In the genomic region with DNA sequence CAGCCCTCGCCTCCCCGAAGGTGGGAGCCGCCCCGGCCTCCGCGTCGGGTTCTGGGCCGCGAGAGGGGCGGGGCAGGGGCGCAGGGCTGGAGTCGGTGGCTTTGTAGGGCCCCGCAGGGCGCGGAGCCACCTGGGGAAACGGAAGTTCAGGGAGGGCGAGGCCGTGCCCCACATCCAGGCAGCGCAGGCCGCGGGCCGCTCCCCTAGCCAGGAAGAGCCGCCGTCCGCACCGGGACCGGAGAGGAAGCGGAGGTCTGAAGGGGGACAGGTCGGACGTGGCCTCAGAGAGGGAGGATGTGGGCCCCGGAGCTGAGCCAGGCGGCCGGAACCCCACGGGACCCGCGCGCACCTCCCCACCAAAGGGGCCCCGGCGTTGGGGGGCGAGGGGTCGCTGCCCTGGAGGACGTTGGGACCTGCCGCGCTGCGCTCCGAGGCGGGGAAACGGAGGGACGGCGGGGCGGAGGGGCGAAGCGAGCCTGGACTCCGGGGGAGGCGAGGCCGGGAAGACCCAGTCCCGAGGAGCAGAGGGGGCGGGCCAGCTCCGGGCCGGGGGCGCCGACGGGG, we compare ENCODE assay signal across 1 cellular context.
TF ChIP-seq lines count a peak whose summit lies in the region.

No MANE protein-coding gene starts in this region.

TF ChIP-seq in HepG2, 621 proteins besides CTCF, POLR2A, EP300 and RAD21 (continued from another document and continues in another):
- TF ChIP-seq, protein P1, sequence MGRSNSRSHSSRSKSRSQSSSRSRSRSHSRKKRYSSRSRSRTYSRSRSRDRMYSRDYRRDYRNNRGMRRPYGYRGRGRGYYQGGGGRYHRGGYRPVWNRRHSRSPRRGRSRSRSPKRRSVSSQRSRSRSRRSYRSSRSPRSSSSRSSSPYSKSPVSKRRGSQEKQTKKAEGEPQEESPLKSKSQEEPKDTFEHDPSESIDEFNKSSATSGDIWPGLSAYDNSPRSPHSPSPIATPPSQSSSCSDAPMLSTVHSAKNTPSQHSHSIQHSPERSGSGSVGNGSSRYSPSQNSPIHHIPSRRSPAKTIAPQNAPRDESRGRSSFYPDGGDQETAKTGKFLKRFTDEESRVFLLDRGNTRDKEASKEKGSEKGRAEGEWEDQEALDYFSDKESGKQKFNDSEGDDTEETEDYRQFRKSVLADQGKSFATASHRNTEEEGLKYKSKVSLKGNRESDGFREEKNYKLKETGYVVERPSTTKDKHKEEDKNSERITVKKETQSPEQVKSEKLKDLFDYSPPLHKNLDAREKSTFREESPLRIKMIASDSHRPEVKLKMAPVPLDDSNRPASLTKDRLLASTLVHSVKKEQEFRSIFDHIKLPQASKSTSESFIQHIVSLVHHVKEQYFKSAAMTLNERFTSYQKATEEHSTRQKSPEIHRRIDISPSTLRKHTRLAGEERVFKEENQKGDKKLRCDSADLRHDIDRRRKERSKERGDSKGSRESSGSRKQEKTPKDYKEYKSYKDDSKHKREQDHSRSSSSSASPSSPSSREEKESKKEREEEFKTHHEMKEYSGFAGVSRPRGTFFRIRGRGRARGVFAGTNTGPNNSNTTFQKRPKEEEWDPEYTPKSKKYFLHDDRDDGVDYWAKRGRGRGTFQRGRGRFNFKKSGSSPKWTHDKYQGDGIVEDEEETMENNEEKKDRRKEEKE (IDR thresholded peaks at IDR 0.05), result no peak
- TF ChIP-seq MLLT10 (CRISPR knock-in tag; IDR thresholded peaks at IDR 0.05) (no peak), PCBP1 (IDR thresholded peaks at IDR 0.05; ENCODE audit: borderline replicate concordance, low read depth, low read length) (0 out of 2 replicates have a peak, but pooled peaks have one; percentile 2), ZFP62 (CRISPR knock-in tag; IDR thresholded peaks at IDR 0.05) (no peak), NONO (IDR thresholded peaks at IDR 0.05) (no peak), NONO (CRISPR knock-in tag; conservative IDR thresholded peaks at IDR 0.05) (peak; percentile 78), ZSCAN22 (CRISPR knock-in tag; IDR thresholded peaks at IDR 0.05) (0 out of 2 replicates have a peak, but pooled peaks have one; percentile 13), HNRNPK (IDR thresholded peaks at IDR 0.05; ENCODE audit: low read depth, low read length, poor library complexity, severe bottlenecking) (peak; percentile 88), ZNF205 (CRISPR knock-in tag; IDR thresholded peaks at IDR 0.05) (peak; percentile 61; the same call in 1 of the 2 replicates), RFX5 (IDR thresholded peaks at IDR 0.05; ENCODE audit: low read depth, low read length) (no peak), ZNF572 (CRISPR knock-in tag; IDR thresholded peaks at IDR 0.05) (peak; percentile 72), ZFYVE20 (CRISPR knock-in tag; IDR thresholded peaks at IDR 0.05; ENCODE audit: borderline replicate concordance, low read depth) (no peak), JUN (CRISPR knock-in tag; IDR thresholded peaks at IDR 0.05) (no peak), ZNF510 (CRISPR knock-in tag; IDR thresholded peaks at IDR 0.05; ENCODE audit: low read depth) (no peak; the same call in 1 of the 2 replicates), ZNF224 (CRISPR knock-in tag; IDR thresholded peaks at IDR 0.05) (0 out of 2 replicates have a peak, but pooled peaks have one; percentile 64), CBX5 (CRISPR knock-in tag; IDR thresholded peaks at IDR 0.05; ENCODE audit: borderline replicate concordance) (peak; percentile 42), ZNF550 (CRISPR knock-in tag; IDR thresholded peaks at IDR 0.05; ENCODE audit: borderline replicate concordance) (no peak), NR2C2 (CRISPR knock-in tag; IDR thresholded peaks at IDR 0.05; ENCODE audit: borderline replicate concordance) (peak; percentile 8; the same call in 1 of the 2 replicates), ZMAT3 (CRISPR knock-in tag; conservative IDR thresholded peaks at IDR 0.05) (peak; percentile 77; the same call in 1 of the 2 replicates), TBX2 (CRISPR knock-in tag; IDR thresholded peaks at IDR 0.05; ENCODE audit: borderline replicate concordance) (peak; percentile 59), SALL2 (CRISPR knock-in tag; IDR thresholded peaks at IDR 0.05) (no peak), AKAP8 (CRISPR knock-in tag; IDR thresholded peaks at IDR 0.05) (peak; percentile 69; the same call in 1 of the 2 replicates), FOXK1 (CRISPR knock-in tag; IDR thresholded peaks at IDR 0.05; ENCODE audit: borderline replicate concordance, low read depth) (0 out of 2 replicates have a peak, but pooled peaks have one; percentile 34), NBN (conservative IDR thresholded peaks at IDR 0.05) (no peak), ZZZ3 (CRISPR knock-in tag; IDR thresholded peaks at IDR 0.05; ENCODE audit: borderline replicate concordance) (0 out of 2 replicates have a peak, but pooled peaks have one; percentile 6), ZNF670 (CRISPR knock-in tag; IDR thresholded peaks at IDR 0.05; ENCODE audit: borderline replicate concordance) (no peak), MEF2D (CRISPR knock-in tag; IDR thresholded peaks at IDR 0.05) (no peak), ZNF17 (CRISPR knock-in tag; IDR thresholded peaks at IDR 0.05) (no peak), EZH2 (conservative IDR thresholded peaks at IDR 0.05; ENCODE audit: low read depth, low read length) (no peak), JUND (CRISPR knock-in tag; IDR thresholded peaks at IDR 0.05) (no peak), ZC3H4 (CRISPR knock-in tag; IDR thresholded peaks at IDR 0.05; ENCODE audit: borderline replicate concordance) (no peak; the same call in 1 of the 2 replicates), SPEN (CRISPR knock-in tag; IDR thresholded peaks at IDR 0.05; ENCODE audit: low read depth) (no peak; the same call in 1 of the 2 replicates), ZNF329 (CRISPR knock-in tag; IDR thresholded peaks at IDR 0.05; ENCODE audit: low read depth) (no peak), ZSCAN21 (CRISPR knock-in tag; IDR thresholded peaks at IDR 0.05; ENCODE audit: borderline replicate concordance) (no peak; the same call in 1 of the 2 replicates), ZNF589 (CRISPR knock-in tag; conservative IDR thresholded peaks at IDR 0.05) (peak; percentile 85), ZNF546 (CRISPR knock-in tag; conservative IDR thresholded peaks at IDR 0.05) (peak; percentile 32; the same call in 1 of the 2 replicates), RFX1 (IDR thresholded peaks at IDR 0.05) (no peak), ZNF672 (CRISPR knock-in tag; IDR thresholded peaks at IDR 0.05) (0 out of 2 replicates have a peak, but pooled peaks have one; percentile 64), ZNF746 (CRISPR knock-in tag; IDR thresholded peaks at IDR 0.05) (peak; percentile 70), ZEB1 (IDR thresholded peaks at IDR 0.05; ENCODE audit: insufficient replicate concordance, low read depth) (no peak)
- TF ChIP-seq, protein P2, sequence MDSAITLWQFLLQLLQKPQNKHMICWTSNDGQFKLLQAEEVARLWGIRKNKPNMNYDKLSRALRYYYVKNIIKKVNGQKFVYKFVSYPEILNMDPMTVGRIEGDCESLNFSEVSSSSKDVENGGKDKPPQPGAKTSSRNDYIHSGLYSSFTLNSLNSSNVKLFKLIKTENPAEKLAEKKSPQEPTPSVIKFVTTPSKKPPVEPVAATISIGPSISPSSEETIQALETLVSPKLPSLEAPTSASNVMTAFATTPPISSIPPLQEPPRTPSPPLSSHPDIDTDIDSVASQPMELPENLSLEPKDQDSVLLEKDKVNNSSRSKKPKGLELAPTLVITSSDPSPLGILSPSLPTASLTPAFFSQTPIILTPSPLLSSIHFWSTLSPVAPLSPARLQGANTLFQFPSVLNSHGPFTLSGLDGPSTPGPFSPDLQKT (CRISPR knock-in tag; IDR thresholded peaks at IDR 0.05; ENCODE audit: borderline replicate concordance), result peak; percentile 53; the same call in 1 of the 2 replicates
- TF ChIP-seq, protein P3, sequence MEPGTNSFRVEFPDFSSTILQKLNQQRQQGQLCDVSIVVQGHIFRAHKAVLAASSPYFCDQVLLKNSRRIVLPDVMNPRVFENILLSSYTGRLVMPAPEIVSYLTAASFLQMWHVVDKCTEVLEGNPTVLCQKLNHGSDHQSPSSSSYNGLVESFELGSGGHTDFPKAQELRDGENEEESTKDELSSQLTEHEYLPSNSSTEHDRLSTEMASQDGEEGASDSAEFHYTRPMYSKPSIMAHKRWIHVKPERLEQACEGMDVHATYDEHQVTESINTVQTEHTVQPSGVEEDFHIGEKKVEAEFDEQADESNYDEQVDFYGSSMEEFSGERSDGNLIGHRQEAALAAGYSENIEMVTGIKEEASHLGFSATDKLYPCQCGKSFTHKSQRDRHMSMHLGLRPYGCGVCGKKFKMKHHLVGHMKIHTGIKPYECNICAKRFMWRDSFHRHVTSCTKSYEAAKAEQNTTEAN (CRISPR knock-in tag; conservative IDR thresholded peaks at IDR 0.05), result no peak
- TF ChIP-seq, protein P4, sequence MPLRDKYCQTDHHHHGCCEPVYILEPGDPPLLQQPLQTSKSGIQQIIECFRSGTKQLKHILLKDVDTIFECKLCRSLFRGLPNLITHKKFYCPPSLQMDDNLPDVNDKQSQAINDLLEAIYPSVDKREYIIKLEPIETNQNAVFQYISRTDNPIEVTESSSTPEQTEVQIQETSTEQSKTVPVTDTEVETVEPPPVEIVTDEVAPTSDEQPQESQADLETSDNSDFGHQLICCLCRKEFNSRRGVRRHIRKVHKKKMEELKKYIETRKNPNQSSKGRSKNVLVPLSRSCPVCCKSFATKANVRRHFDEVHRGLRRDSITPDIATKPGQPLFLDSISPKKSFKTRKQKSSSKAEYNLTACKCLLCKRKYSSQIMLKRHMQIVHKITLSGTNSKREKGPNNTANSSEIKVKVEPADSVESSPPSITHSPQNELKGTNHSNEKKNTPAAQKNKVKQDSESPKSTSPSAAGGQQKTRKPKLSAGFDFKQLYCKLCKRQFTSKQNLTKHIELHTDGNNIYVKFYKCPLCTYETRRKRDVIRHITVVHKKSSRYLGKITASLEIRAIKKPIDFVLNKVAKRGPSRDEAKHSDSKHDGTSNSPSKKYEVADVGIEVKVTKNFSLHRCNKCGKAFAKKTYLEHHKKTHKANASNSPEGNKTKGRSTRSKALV (CRISPR knock-in tag; IDR thresholded peaks at IDR 0.05), result peak; percentile 50; the same call in 1 of the 2 replicates
- TF ChIP-seq, protein P5, sequence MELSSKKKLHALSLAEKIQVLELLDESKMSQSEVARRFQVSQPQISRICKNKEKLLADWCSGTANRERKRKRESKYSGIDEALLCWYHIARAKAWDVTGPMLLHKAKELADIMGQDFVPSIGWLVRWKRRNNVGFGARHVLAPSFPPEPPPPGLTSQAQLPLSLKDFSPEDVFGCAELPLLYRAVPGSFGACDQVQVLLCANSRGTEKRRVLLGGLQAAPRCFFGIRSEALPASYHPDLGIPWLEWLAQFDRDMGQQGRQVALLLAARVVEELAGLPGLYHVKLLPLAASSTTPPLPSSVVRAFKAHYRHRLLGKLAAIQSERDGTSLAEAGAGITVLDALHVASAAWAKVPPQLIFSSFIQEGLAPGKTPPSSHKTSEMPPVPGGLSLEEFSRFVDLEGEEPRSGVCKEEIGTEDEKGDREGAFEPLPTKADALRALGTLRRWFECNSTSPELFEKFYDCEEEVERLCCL (CRISPR knock-in tag; IDR thresholded peaks at IDR 0.05; ENCODE audit: borderline replicate concordance), result no peak
- TF ChIP-seq, protein P6, sequence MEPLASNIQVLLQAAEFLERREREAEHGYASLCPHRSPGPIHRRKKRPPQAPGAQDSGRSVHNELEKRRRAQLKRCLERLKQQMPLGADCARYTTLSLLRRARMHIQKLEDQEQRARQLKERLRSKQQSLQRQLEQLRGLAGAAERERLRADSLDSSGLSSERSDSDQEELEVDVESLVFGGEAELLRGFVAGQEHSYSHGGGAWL (CRISPR knock-in tag; IDR thresholded peaks at IDR 0.05), result peak; percentile 69; the same call in 1 of the 2 replicates
- TF ChIP-seq, protein P7, sequence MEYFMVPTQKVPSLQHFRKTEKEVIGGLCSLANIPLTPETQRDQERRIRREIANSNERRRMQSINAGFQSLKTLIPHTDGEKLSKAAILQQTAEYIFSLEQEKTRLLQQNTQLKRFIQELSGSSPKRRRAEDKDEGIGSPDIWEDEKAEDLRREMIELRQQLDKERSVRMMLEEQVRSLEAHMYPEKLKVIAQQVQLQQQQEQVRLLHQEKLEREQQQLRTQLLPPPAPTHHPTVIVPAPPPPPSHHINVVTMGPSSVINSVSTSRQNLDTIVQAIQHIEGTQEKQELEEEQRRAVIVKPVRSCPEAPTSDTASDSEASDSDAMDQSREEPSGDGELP (IDR thresholded peaks at IDR 0.05; ENCODE audit: borderline replicate concordance, low read depth), result no peak
- TF ChIP-seq, protein P8, sequence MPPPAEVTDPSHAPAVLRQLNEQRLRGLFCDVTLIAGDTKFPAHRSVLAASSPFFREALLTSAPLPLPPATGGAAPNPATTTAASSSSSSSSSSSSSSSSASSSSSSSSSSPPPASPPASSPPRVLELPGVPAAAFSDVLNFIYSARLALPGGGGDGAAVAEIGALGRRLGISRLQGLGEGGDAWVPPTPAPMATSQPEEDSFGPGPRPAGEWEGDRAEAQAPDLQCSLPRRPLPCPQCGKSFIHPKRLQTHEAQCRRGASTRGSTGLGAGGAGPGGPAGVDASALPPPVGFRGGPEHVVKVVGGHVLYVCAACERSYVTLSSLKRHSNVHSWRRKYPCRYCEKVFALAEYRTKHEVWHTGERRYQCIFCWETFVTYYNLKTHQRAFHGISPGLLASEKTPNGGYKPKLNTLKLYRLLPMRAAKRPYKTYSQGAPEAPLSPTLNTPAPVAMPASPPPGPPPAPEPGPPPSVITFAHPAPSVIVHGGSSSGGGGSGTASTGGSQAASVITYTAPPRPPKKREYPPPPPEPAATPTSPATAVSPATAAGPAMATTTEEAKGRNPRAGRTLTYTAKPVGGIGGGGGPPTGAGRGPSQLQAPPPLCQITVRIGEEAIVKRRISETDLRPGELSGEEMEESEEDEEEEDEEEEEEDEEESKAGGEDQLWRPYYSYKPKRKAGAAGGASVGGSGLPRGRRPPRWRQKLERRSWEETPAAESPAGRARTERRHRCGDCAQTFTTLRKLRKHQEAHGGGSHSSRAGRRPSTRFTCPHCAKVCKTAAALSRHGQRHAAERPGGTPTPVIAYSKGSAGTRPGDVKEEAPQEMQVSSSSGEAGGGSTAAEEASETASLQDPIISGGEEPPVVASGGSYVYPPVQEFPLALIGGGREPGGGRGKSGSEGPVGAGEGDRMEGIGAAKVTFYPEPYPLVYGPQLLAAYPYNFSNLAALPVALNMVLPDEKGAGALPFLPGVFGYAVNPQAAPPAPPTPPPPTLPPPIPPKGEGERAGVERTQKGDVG (CRISPR knock-in tag; IDR thresholded peaks at IDR 0.05; ENCODE audit: borderline replicate concordance), result no peak
- TF ChIP-seq, protein P9, sequence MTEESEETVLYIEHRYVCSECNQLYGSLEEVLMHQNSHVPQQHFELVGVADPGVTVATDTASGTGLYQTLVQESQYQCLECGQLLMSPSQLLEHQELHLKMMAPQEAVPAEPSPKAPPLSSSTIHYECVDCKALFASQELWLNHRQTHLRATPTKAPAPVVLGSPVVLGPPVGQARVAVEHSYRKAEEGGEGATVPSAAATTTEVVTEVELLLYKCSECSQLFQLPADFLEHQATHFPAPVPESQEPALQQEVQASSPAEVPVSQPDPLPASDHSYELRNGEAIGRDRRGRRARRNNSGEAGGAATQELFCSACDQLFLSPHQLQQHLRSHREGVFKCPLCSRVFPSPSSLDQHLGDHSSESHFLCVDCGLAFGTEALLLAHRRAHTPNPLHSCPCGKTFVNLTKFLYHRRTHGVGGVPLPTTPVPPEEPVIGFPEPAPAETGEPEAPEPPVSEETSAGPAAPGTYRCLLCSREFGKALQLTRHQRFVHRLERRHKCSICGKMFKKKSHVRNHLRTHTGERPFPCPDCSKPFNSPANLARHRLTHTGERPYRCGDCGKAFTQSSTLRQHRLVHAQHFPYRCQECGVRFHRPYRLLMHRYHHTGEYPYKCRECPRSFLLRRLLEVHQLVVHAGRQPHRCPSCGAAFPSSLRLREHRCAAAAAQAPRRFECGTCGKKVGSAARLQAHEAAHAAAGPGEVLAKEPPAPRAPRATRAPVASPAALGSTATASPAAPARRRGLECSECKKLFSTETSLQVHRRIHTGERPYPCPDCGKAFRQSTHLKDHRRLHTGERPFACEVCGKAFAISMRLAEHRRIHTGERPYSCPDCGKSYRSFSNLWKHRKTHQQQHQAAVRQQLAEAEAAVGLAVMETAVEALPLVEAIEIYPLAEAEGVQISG (CRISPR knock-in tag; IDR thresholded peaks at IDR 0.05), result no peak; the same call in 1 of the 2 replicates
